In the genomic region with DNA sequence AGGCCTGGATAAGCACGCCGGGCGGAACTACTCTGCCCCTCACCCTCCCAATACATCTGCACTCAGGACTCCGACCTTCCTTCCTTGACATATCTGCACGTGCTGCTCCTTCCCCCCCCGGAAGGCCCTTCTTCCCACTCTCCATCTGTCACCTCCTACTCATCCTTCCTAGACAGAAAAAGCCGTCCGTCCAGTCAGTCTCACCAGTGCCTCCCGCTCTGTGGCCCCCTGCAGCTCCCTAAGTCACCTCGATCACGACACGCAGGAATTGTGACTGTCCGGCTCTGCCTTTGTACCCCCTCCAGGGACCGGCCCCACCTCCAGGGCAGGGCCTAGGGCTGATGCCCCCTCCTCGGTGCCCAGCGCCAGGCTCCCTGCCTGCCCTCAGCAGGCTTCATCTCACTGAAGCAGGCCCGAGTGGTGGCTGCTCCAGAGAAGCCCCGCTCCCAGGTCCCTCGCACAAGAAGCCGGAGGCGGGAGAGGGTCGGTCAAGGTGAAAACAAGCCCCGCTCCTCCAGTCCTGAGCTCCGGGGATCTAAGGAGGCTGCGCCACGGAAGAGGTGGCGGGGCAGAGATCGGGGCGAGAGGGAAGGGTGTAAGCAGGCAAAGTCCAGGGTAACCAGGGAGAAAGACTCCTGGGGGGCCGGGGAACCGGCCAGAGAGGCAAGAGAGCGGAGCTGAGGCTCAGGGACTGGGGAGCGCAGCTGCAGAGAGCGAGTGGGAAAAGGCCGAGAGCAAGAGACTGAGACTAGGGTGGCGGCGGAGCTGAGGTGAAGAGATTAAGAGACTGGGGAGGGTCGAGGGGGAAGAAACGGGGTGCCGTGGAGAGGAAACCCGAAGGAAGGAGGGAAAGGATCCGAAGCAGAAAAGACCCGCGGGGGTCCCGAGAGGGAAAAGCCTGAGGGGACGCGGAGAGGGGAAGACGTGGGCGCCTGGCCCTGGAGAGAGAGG, we compare ENCODE assay signal across 8 cellular contexts. TPM values are rescaled to one million over a fixed set of nuclear protein-coding genes. Genes with fewer than 3 reads are reported as not detected.
DNase-seq lines count a peak whose midpoint lies in the region; ATAC-seq lines count a peak whose summit lies in the region.

No MANE protein-coding gene starts in this region.

- peak overlapping the region; percentile 96 to 97 for H3K4me3 Mint-ChIP-seq in activated T-cell treated with anti-CD3 and anti-CD28 coated beads, Interleukin-2, amount 50 U/mL, for 72 hours

- no peaks in the 10 kb centered on the region for H3K9me3 Mint-ChIP-seq in activated T-cell treated with anti-CD3 and anti-CD28 coated beads, Interleukin-2, amount 50 U/mL, for 72 hours

- DNase-seq in GF-D8 (lab: John Stamatoyannopoulos, UW) (peak; percentile 27), LHCN-M2 (ENCODE audit: low read depth) (peak; percentile 26), iPS DF 6.9 (ENCODE audit: low read depth, low spot score) (no peak)
- peak; percentile 36 to 38 for DNase-seq in activated T-cell treated with anti-CD3 and anti-CD28 coated beads, Interleukin-2, amount 50 U/mL, for 72 hours

- H3K9ac ChIP-seq in skeletal muscle tissue (ENCODE audit: low read depth in 1 of 3, low read length in 3 of 3): peak overlapping the region; percentile 83 to 94 (median 84)

- no peaks in the 10 kb centered on the region for H3K9me3 ChIP-seq in iPS DF 6.9 (ENCODE audit: control insufficient read depth, insufficient read depth, low read length)
- H3K9me3 ChIP-seq in skeletal muscle tissue (ENCODE audit: control insufficient read depth in 3 of 3, low read length in 3 of 3): no peaks in the 10 kb centered on the region

- no peak overlapping the region for H3K27ac ChIP-seq in iPS DF 6.9 (ENCODE audit: low read length)
- peak overlapping the region; percentile 54 for H3K27ac ChIP-seq in skeletal muscle tissue (ENCODE audit: low read depth, low read length)

- no CpG with 5 or more reads among the region's 49 CpGs for WGBS in iPS DF 6.9 (ENCODE audit: insufficient coverage, insufficient read length)

- H3K4me1 ChIP-seq in iPS DF 6.9 (ENCODE audit: control insufficient read depth, insufficient read depth, low read length): peaks cover 4% of the 10 kb centered on the region
- H3K4me1 ChIP-seq in skeletal muscle tissue (ENCODE audit: control insufficient read depth in 3 of 3, insufficient read depth in 3 of 3, low read length in 3 of 3): peaks cover 46 to 63% (median 58%) of the 10 kb centered on the region in 3 donors

- H3K36me3 ChIP-seq in iPS DF 6.9 (ENCODE audit: control insufficient read depth, insufficient read depth, low read length) (no peaks in the 10 kb centered on the region; the same call in 1 of the 2 replicates), skeletal muscle tissue (ENCODE audit: control insufficient read depth in 3 of 3, insufficient read depth in 3 of 3, low read length in 3 of 3) (peaks cover 0 to 8% (median 4%) of the 10 kb centered on the region in 3 donors)

- H3K36me3 Mint-ChIP-seq in activated T-cell treated with anti-CD3 and anti-CD28 coated beads, Interleukin-2, amount 50 U/mL, for 72 hours (ENCODE audit: insufficient read depth in 2 of 2): peaks cover 18 to 27% of the 10 kb centered on the region in 2 donors

- peak overlapping the region; percentile 94 for H3K27ac Mint-ChIP-seq in activated T-cell treated with anti-CD3 and anti-CD28 coated beads, Interleukin-2, amount 50 U/mL, for 72 hours

- H3K4me3 ChIP-seq in iPS DF 6.9 (ENCODE audit: low read length) (peak overlapping the region; percentile 97), skeletal muscle tissue (ENCODE audit: low read length in 3 of 3) (peak overlapping the region; percentile 79 to 92 (median 86))

- H3K27me3 ChIP-seq in iPS DF 6.9 (ENCODE audit: control insufficient read depth, insufficient read depth, low read length) (no peaks in the 10 kb centered on the region), skeletal muscle tissue (ENCODE audit: control insufficient read depth in 3 of 3, insufficient read depth in 3 of 3, low read length in 3 of 3) (no peaks in the 10 kb centered on the region)

- peaks cover 53% of the 10 kb centered on the region for H3K4me1 Mint-ChIP-seq in activated T-cell treated with anti-CD3 and anti-CD28 coated beads, Interleukin-2, amount 50 U/mL, for 72 hours (ENCODE audit: low read depth)

- ATAC-seq in activated T-cell treated with anti-CD3 and anti-CD28 coated beads, Interleukin-2, amount 50 U/mL, for 72 hours (replicated peaks in 1 of 2): no peak
- no peak for ATAC-seq in HG03442 (IDR thresholded peaks at IDR 0.05; ENCODE audit: unreplicated experiment)
- ATAC-seq in GM18858 (IDR thresholded peaks at IDR 0.05; ENCODE audit: unreplicated experiment): no peak
- ATAC-seq in HG02798 (IDR thresholded peaks at IDR 0.05; ENCODE audit: poor library complexity, unreplicated experiment): no peak

- H3K27me3 Mint-ChIP-seq in activated T-cell treated with anti-CD3 and anti-CD28 coated beads, Interleukin-2, amount 50 U/mL, for 72 hours (ENCODE audit: low read depth): no peaks in the 10 kb centered on the region

RNA-seq across cellular contexts. Expression of gene PPP6R1, which starts 1.1 kb away (rescaled TPM):
- 57.1 and 61.4 TPM in 2 replicates for total RNA-seq in LHCN-M2 (2014; rRNA removed)
- polyA plus RNA-seq in LHCN-M2 (2012): 57.8 TPM
- total RNA-seq in activated T-cell treated with anti-CD3 and anti-CD28 coated beads, Interleukin-2, amount 50 U/mL, for 72 hours: 100 to 1,000 TPM; 177 to 202 TPM
- total RNA-seq in skeletal muscle tissue: 11.0 TPM

RNA-seq across cellular contexts. Expression of gene HSPBP1, which starts 22.2 kb away (rescaled TPM):
- total RNA-seq in LHCN-M2 (2014; rRNA removed) (45.7 and 49.8 TPM in 2 replicates), skeletal muscle tissue (10.4 TPM)
- polyA plus RNA-seq in LHCN-M2 (2012): 48.2 TPM
- 10 to 100 TPM; 23.9 to 31.1 TPM for total RNA-seq in activated T-cell treated with anti-CD3 and anti-CD28 coated beads, Interleukin-2, amount 50 U/mL, for 72 hours

RNA-seq across cellular contexts. Expression of gene BRSK1, which starts 26.1 kb away (rescaled TPM):
- total RNA-seq in LHCN-M2 (2014; rRNA removed) (5.7 and 10.8 TPM in 2 replicates), skeletal muscle tissue (0.52 TPM)
- 7.7 TPM for polyA plus RNA-seq in LHCN-M2 (2012)
- total RNA-seq in activated T-cell treated with anti-CD3 and anti-CD28 coated beads, Interleukin-2, amount 50 U/mL, for 72 hours: 10 to 100 TPM; 13.0 to 19.6 TPM

RNA-seq across cellular contexts. Expression of gene TMEM86B, which starts 29.2 kb away (rescaled TPM):
- total RNA-seq in LHCN-M2 (2014; rRNA removed): 0.98 and 1.5 TPM in 2 replicates
- polyA plus RNA-seq in LHCN-M2 (2012): 0.90 TPM
- 10 to 100 TPM in 1 of 2 donors, 1 to 10 TPM in 1; 8.5 to 12.8 TPM for total RNA-seq in activated T-cell treated with anti-CD3 and anti-CD28 coated beads, Interleukin-2, amount 50 U/mL, for 72 hours
- 0.52 TPM for total RNA-seq in skeletal muscle tissue

RNA-seq across cellular contexts. Expression of gene PTPRH, which starts 48.4 kb away (rescaled TPM):
- total RNA-seq in LHCN-M2 (2014; rRNA removed): 0.19 and 0.29 TPM in 2 replicates
- 0.61 TPM for polyA plus RNA-seq in LHCN-M2 (2012)
- not detected for total RNA-seq in activated T-cell treated with anti-CD3 and anti-CD28 coated beads, Interleukin-2, amount 50 U/mL, for 72 hours
- total RNA-seq in skeletal muscle tissue: under 0.01 TPM
